ENCODE assay signal across 8 cellular contexts in genomic region chr15:38069506-38069905, GRCh38.
DNase-seq lines count a peak whose midpoint lies in the region; ATAC-seq and TF ChIP-seq lines count a peak whose summit lies in the region.

No MANE protein-coding gene starts in this region.

- H3K4me1 Mint-ChIP-seq in osteocyte (ENCODE audit: unreplicated experiment) = peaks cover 65% of the 10 kb centered on the region

- peak overlapping the region; percentile 99 for H3K27ac Mint-ChIP-seq in osteocyte (ENCODE audit: unreplicated experiment)

- TF ChIP-seq CTCF in osteocyte (IDR thresholded peaks at IDR 0.05) = no peak

- H3K27me3 Mint-ChIP-seq in osteocyte (ENCODE audit: unreplicated experiment) = no peaks in the 10 kb centered on the region

- H3K9me3 Mint-ChIP-seq in osteocyte (ENCODE audit: unreplicated experiment) = no peaks in the 10 kb centered on the region

- H3K4me3 Mint-ChIP-seq in osteocyte (ENCODE audit: unreplicated experiment) = peak overlapping the region; percentile 71

- no peaks in the 10 kb centered on the region for H3K36me3 Mint-ChIP-seq in osteocyte (ENCODE audit: unreplicated experiment)

- DNase-seq in NCI-H1417 (lab: John Stamatoyannopoulos, UW) (peak in 2 of 3 experiments; percentile 4 to 47), NCI-H1417 treated with DMSO at 0.1 percent for 48 hours (lab: John Stamatoyannopoulos, UW) (no peak), RKO (ENCODE audit: low spot score) (peak; percentile 78), osteocyte (ENCODE audit: extremely low spot score, unreplicated experiment) (no peak), activated gamma-delta T cell treated with Interleukin-2 at 50 U/mL for 16 hours (no peak)
- no peak for DNase-seq in activated CD4-positive, CD25-positive, alpha-beta regulatory T cell treated with anti-CD3 and anti-CD28 coated beads, Interleukin-2, amount 50 U/mL, for 72 hours

- ATAC-seq in esophagus mucosa (peak; percentile 79), GM19324 (IDR thresholded peaks at IDR 0.05; ENCODE audit: low FRiP score, unreplicated experiment) (no peak)

Comparison
In these comparisons a context has a peak if more than half of its experiments do, and no peak if none do; other contexts are left out.
1. DNase-seq: peak in NCI-H1417 (2 of 3) and RKO (single experiment); none in NCI-H1417 treated with DMSO at 0.1 percent for 48 hours (single experiment), osteocyte (single experiment), activated CD4-positive, CD25-positive, alpha-beta regulatory T cell treated with anti-CD3 and anti-CD28 coated beads, Interleukin-2, amount 50 U/mL, for 72 hours (single experiment) and activated gamma-delta T cell treated with Interleukin-2 at 50 U/mL for 16 hours (single experiment).